8 cellular contexts compared by ENCODE assay signal in genomic region chr7:100612730-100613446, GRCh38. TPM values are rescaled to one million over a fixed set of nuclear protein-coding genes. Genes with fewer than 3 reads are reported as not detected.
DNase-seq lines count a peak whose midpoint lies in the region; ATAC-seq, FAIRE-seq and TF ChIP-seq lines count a peak whose summit lies in the region.

No MANE protein-coding gene starts in this region.

- no peaks in the 10 kb centered on the region for H3K9me3 ChIP-seq in thymus (ENCODE audit: control insufficient read depth)

- no peaks in the 10 kb centered on the region for H3K79me2 ChIP-seq in KMS-11 (ENCODE audit: insufficient read depth, low read depth)

- H3K4me1 ChIP-seq in KMS-11 (ENCODE audit: low read depth, poor library complexity, severe bottlenecking), result peaks cover 5% of the 10 kb centered on the region
- H3K4me1 ChIP-seq in thymus (ENCODE audit: control insufficient read depth, insufficient read depth, low read length), result peaks cover 13% of the 10 kb centered on the region

- ATAC-seq in left lobe of liver (peak; percentile 11), HG03565 (IDR thresholded peaks at IDR 0.05; ENCODE audit: unreplicated experiment) (no peak), GM18907 (IDR thresholded peaks at IDR 0.05; ENCODE audit: unreplicated experiment) (no peak)

- DNase-seq in GM12891 (ENCODE audit: insufficient read length, low spot score), result no peak
- no peak for DNase-seq in astrocyte of the cerebellum (ENCODE audit: low read depth)
- no peak for DNase-seq in left lobe of liver (ENCODE audit: low spot score)
- DNase-seq in NCI-H345 treated with DMSO at 0.1 percent for 48 hours (lab: John Stamatoyannopoulos, UW; ENCODE audit: unreplicated experiment), result no peak

- WGBS in thymus, result 4% methylated on average over 29 of the region's 29 CpGs

- peak overlapping the region; percentile 95 for H2AFZ ChIP-seq in KMS-11 (ENCODE audit: low read depth)

- no peaks in the 10 kb centered on the region for H4K20me1 ChIP-seq in KMS-11 (ENCODE audit: insufficient read depth)

- H3K27ac ChIP-seq in KMS-11 (no peak overlapping the region), thymus (ENCODE audit: low read depth) (peak overlapping the region; percentile 70)

- no peak overlapping the region for H3K4me3 ChIP-seq in KMS-11 (IDR thresholded peaks at IDR 0.05; ENCODE audit: insufficient read depth, low read depth, low read length)
- H3K4me3 ChIP-seq in astrocyte of the cerebellum (ENCODE audit: low read depth, low read length), result peak overlapping the region; percentile 52
- H3K4me3 ChIP-seq in thymus (ENCODE audit: low read length), result peak overlapping the region; percentile 92

- H3K36me3 ChIP-seq in KMS-11 (ENCODE audit: insufficient read depth) (no peaks in the 10 kb centered on the region), thymus (ENCODE audit: control insufficient read depth, insufficient read depth) (peaks cover 4% of the 10 kb centered on the region)

- H3K9ac ChIP-seq in KMS-11, result peak overlapping the region; percentile 33; the same call in 1 of the 2 replicates

- no peak for TF ChIP-seq CTCF in KMS-11 (conservative IDR thresholded peaks at IDR 0.05; ENCODE audit: low read depth, low read length)
- peak; percentile 16 for TF ChIP-seq CTCF in astrocyte of the cerebellum (IDR thresholded peaks at IDR 0.05; ENCODE audit: low read depth, low read length, missing control alignments)

- peak overlapping the region; percentile 99 for H3K4me2 ChIP-seq in KMS-11

- H3K27me3 ChIP-seq in KMS-11 (ENCODE audit: insufficient read depth, low read depth) (peaks cover 26% of the 10 kb centered on the region; the same call in 1 of the 2 replicates), thymus (ENCODE audit: control insufficient read depth, insufficient read depth) (no peaks in the 10 kb centered on the region)

- in situ Hi-C loops in astrocyte of the cerebellum (cut with HindIII; ENCODE audit: low sequenced_read_pairs), result no loop called here

- FAIRE-seq in GM12891 (lab: Jason Lieb, UNC), result peak; percentile 65

- TF ChIP-seq POLR2A in GM12891 (IDR thresholded peaks at IDR 0.05; ENCODE audit: low read depth, low read length), result no peak

TF ChIP-seq in GM12891, 5 proteins besides CTCF, POLR2A, EP300 and RAD21:
- TF ChIP-seq TAF1 (IDR thresholded peaks at IDR 0.05; ENCODE audit: low read depth, low read length) (no peak), POU2F2 (IDR thresholded peaks at IDR 0.05; ENCODE audit: low read depth, low read length) (no peak), PAX5 (IDR thresholded peaks at IDR 0.05; ENCODE audit: insufficient read depth, low read length, severe bottlenecking) (no peak), POLR2AphosphoS5 (IDR thresholded peaks at IDR 0.05; ENCODE audit: low read depth, low read length) (no peak), SPI1 (IDR thresholded peaks at IDR 0.05; ENCODE audit: low read depth, low read length) (no peak)

RNA-seq across cellular contexts. Expression of gene MOSPD3, which starts 0.5 kb away (rescaled TPM):
- polyA plus RNA-seq in GM12891 (2012; ENCODE audit: low read depth, missing spikeins), result 7.9 TPM
- total RNA-seq in left lobe of liver, result 20.3 TPM
- polyA plus RNA-seq in thymus, result 21.6 TPM

RNA-seq across cellular contexts. Expression of gene PCOLCE, which starts 10.7 kb away (rescaled TPM):
- polyA plus RNA-seq in GM12891 (2012; ENCODE audit: low read depth, missing spikeins), result 0.99 TPM
- total RNA-seq in left lobe of liver, result 71.8 TPM
- 25.3 TPM for polyA plus RNA-seq in thymus

RNA-seq across cellular contexts. Expression of gene FBXO24, which starts 26.8 kb away (rescaled TPM):
- polyA plus RNA-seq in GM12891 (2012; ENCODE audit: low read depth, missing spikeins), result 0.45 TPM
- 1.0 TPM for total RNA-seq in left lobe of liver
- 1.3 TPM for polyA plus RNA-seq in thymus

RNA-seq across cellular contexts. Expression of gene LRCH4, which starts 27.0 kb away (rescaled TPM):
- polyA plus RNA-seq in GM12891 (2012; ENCODE audit: low read depth, missing spikeins), result 34.5 TPM
- 31.6 TPM for total RNA-seq in left lobe of liver
- 423 TPM for polyA plus RNA-seq in thymus

RNA-seq across cellular contexts. Expression of gene TFR2, which starts 28.5 kb away (rescaled TPM):
- polyA plus RNA-seq in GM12891 (2012; ENCODE audit: low read depth, missing spikeins), result 2.1 TPM
- total RNA-seq in left lobe of liver, result 689 TPM
- 1.0 TPM for polyA plus RNA-seq in thymus
